1 cellular context compared by ENCODE assay signal in genomic region chr3:120446891-120447668, GRCh38.
A peak's percentile ranks its signal among the peaks of the same experiment; 100 is the strongest.
TF ChIP-seq lines count a peak whose summit lies in the region.

No MANE protein-coding gene starts in this region.

TF ChIP-seq in H1, 55 proteins besides CTCF, POLR2A, EP300 and RAD21:
- TF ChIP-seq POLR2AphosphoS5 (IDR thresholded peaks at IDR 0.05; ENCODE audit: low read depth, low read length): peak; percentile 57
- no peak for TF ChIP-seq EZH2 (IDR thresholded peaks at IDR 0.05; ENCODE audit: low read depth, low read length, severe bottlenecking)
